Comparison of ENCODE assay signal across 1 cellular context in genomic region chr6:149925974-149926777, GRCh38.
TF ChIP-seq lines count a peak whose summit lies in the region.

No MANE protein-coding gene starts in this region.

TF ChIP-seq in HepG2, 621 proteins besides CTCF, POLR2A, EP300 and RAD21 (continued from another document and continues in another):
- TF ChIP-seq ZNF275 (CRISPR knock-in tag; IDR thresholded peaks at IDR 0.05; ENCODE audit: borderline replicate concordance): 0 out of 2 replicates have a peak, but pooled peaks have one; percentile 37
- TF ChIP-seq ATF6 (CRISPR knock-in tag; conservative IDR thresholded peaks at IDR 0.05): no peak
- peak; percentile 81 for TF ChIP-seq ZNF687 (CRISPR knock-in tag; IDR thresholded peaks at IDR 0.05)
- peak; percentile 56 for TF ChIP-seq PHF8 (CRISPR knock-in tag; IDR thresholded peaks at IDR 0.05)
- no peak for TF ChIP-seq FOXM1 (CRISPR knock-in tag; IDR thresholded peaks at IDR 0.05)
- TF ChIP-seq ZSCAN31 (CRISPR knock-in tag; IDR thresholded peaks at IDR 0.05; ENCODE audit: low read depth): no peak
- no peak for TF ChIP-seq NFAT5 (CRISPR knock-in tag; IDR thresholded peaks at IDR 0.05)
- TF ChIP-seq MIER3 (CRISPR knock-in tag; IDR thresholded peaks at IDR 0.05; ENCODE audit: borderline replicate concordance): peak; percentile 61; the same call in 1 of the 2 replicates
- no peak for TF ChIP-seq PRDM4 (CRISPR knock-in tag; IDR thresholded peaks at IDR 0.05; ENCODE audit: borderline replicate concordance)
- TF ChIP-seq SKI (IDR thresholded peaks at IDR 0.05; ENCODE audit: partially characterized antibody): no peak
- TF ChIP-seq ZNF318 (CRISPR knock-in tag; IDR thresholded peaks at IDR 0.05): no peak
- TF ChIP-seq ZFP37 (CRISPR knock-in tag; IDR thresholded peaks at IDR 0.05; ENCODE audit: borderline replicate concordance): 0 out of 2 replicates have a peak, but pooled peaks have one; percentile 33
- TF ChIP-seq FOSL1 (CRISPR knock-in tag; IDR thresholded peaks at IDR 0.05; ENCODE audit: borderline replicate concordance): no peak
- no peak for TF ChIP-seq MAFG (CRISPR knock-in tag; IDR thresholded peaks at IDR 0.05)
- no peak for TF ChIP-seq FOXA1 (IDR thresholded peaks at IDR 0.05)
- TF ChIP-seq FOXA1 (CRISPR knock-in tag; IDR thresholded peaks at IDR 0.05): no peak
- peak; percentile 18; the same call in 1 of the 2 replicates for TF ChIP-seq PAXIP1 (CRISPR knock-in tag; conservative IDR thresholded peaks at IDR 0.05)
